In genomic region chrX:130109429-130110378, GRCh38 we compare ENCODE assay signal across 8 cellular contexts.
A peak's percentile ranks its signal among the peaks of the same experiment; 100 is the strongest.
DNase-seq lines count a peak whose midpoint lies in the region; ATAC-seq and TF ChIP-seq lines count a peak whose summit lies in the region.

No MANE protein-coding gene starts in this region.

- POLR2A ChIA-PET in AG04449 (lab: Yijun Ruan, JAX) = no interaction called here

- CTCF ChIA-PET in AG04449 (lab: Yijun Ruan, JAX) = interaction anchor here (1.2 to 1.9 kb wide), 2 partner anchors 10 to 30 kb away, joined by 4 to 20 read pairs; no protein-coding TSS in a partner anchor

- no peaks in the 10 kb centered on the region for H3K36me3 ChIP-seq in muscle layer of colon (ENCODE audit: insufficient read depth, low read length)

- ATAC-seq in GM19395 (IDR thresholded peaks at IDR 0.05; ENCODE audit: unreplicated experiment) (peak; percentile 3), HG03108 (IDR thresholded peaks at IDR 0.05; ENCODE audit: unreplicated experiment) (no peak)

- DNase-seq in AG04449 (ENCODE audit: low read depth, low spot score) (no peak), NCI-H69 (lab: John Stamatoyannopoulos, UW) (peak; percentile 58), coronary artery (ENCODE audit: low spot score) (no peak), NK-92 (lab: John Stamatoyannopoulos, UW; ENCODE audit: unreplicated experiment) (no peak), NCI-H446 treated with DMSO at 0.1 percent for 48 hours (lab: John Stamatoyannopoulos, UW) (no peak)

- H3K27ac ChIP-seq in coronary artery (peak overlapping the region; percentile 92 to 94), muscle layer of colon (ENCODE audit: low read depth, low read length) (peak overlapping the region; percentile 45)

- peaks cover 11% of the 10 kb centered on the region for H3K4me1 ChIP-seq in muscle layer of colon (ENCODE audit: insufficient read depth, low read length)

- TF ChIP-seq CTCF in AG04449 (IDR thresholded peaks at IDR 0.05; ENCODE audit: insufficient read depth, low read length, missing control alignments) = no peak
- no peak for TF ChIP-seq CTCF in coronary artery (IDR thresholded peaks at IDR 0.05)

- H3K9me3 ChIP-seq in muscle layer of colon (ENCODE audit: low read length) = no peaks in the 10 kb centered on the region

- no peaks in the 10 kb centered on the region for H3K27me3 ChIP-seq in muscle layer of colon (ENCODE audit: control insufficient read depth in 1 of 2, insufficient read depth in 2 of 2, low read length in 2 of 2)

- H3K9ac ChIP-seq in muscle layer of colon (ENCODE audit: low read length) = peak overlapping the region; percentile 3

- peak overlapping the region; percentile 63 for H3K4me3 ChIP-seq in AG04449 (ENCODE audit: low read depth, low read length)
- peak overlapping the region; percentile 86 for H3K4me3 ChIP-seq in coronary artery
- H3K4me3 ChIP-seq in muscle layer of colon (ENCODE audit: low read depth in 1 of 2, low read length in 2 of 2) = peak overlapping the region; percentile 29 to 34

Comparison
In these comparisons a context has a peak if more than half of its experiments do, and no peak if none do; other contexts are left out.
1. H3K4me3 ChIP-seq: peak in every context shown above with its lines; median percentile 86 in coronary artery; 63 in AG04449; 32 in muscle layer of colon.